Comparison of ENCODE assay signal across 8 cellular contexts in genomic region chr12:110048242-110049027, GRCh38. TPM values are rescaled to one million over a fixed set of nuclear protein-coding genes. Genes with fewer than 3 reads are reported as not detected.
DNase-seq lines count a peak whose midpoint lies in the region; ATAC-seq, FAIRE-seq and TF ChIP-seq lines count a peak whose summit lies in the region.

C12orf76 (minus strand) TSS chr12:110048522; CDS start chr12:110048495, 27 bp downstream.

- no peaks in the 10 kb centered on the region; the same call in 1 of the 2 replicates for H3K36me3 ChIP-seq in WERI-Rb-1
- no peaks in the 10 kb centered on the region for H3K36me3 ChIP-seq in bronchial epithelial cell (ENCODE audit: control insufficient read depth, insufficient read depth, low read length)

- H3K27ac ChIP-seq in WERI-Rb-1, result peak within 1 kb of the TSS; percentile 68

- TF ChIP-seq CTCF in WERI-Rb-1 (IDR thresholded peaks at IDR 0.05; ENCODE audit: low read depth, low read length) (peak; percentile 17; the same call in 1 of the 2 replicates), bronchial epithelial cell (IDR thresholded peaks at IDR 0.05; ENCODE audit: insufficient read depth, low read length, severe bottlenecking) (no peak)

- no peaks in the 10 kb centered on the region for H3K9me3 ChIP-seq in WERI-Rb-1 (ENCODE audit: severe bottlenecking)

- peak within 1 kb of the TSS; percentile 84 to 99 (median 97) for H3K27ac Mint-ChIP-seq in immature natural killer cell

- peaks cover 27 to 28% of the 10 kb centered on the region in 2 donors for H3K4me1 Mint-ChIP-seq in immature natural killer cell

- peaks cover 0 to 4% (median 3%) of the 10 kb centered on the region in 3 donors for H3K27me3 Mint-ChIP-seq in immature natural killer cell (ENCODE audit: low read depth in 3 of 3)

- DNase-seq in ACHN (peak; percentile 100), NCI-H2227 (lab: John Stamatoyannopoulos, UW; ENCODE audit: unreplicated experiment) (peak; percentile 98), WERI-Rb-1 (peak; percentile 92), bronchial epithelial cell (ENCODE audit: low read depth) (peak; percentile 89), immature natural killer cell (peak; percentile 86 to 90 (median 88)), smooth muscle cell of the brain vasculature (ENCODE audit: low read depth, low spot score) (peak; percentile 94)

- FAIRE-seq in bronchial epithelial cell (lab: Jason Lieb, UNC), result peak; percentile 91

- H3K36me3 Mint-ChIP-seq in immature natural killer cell, result no peaks in the 10 kb centered on the region

- no peaks in the 10 kb centered on the region for H3K9me3 Mint-ChIP-seq in immature natural killer cell

- H3K27me3 ChIP-seq in WERI-Rb-1 (ENCODE audit: insufficient read depth, low read depth, severe bottlenecking) (no peaks in the 10 kb centered on the region), bronchial epithelial cell (ENCODE audit: control insufficient read depth, insufficient read depth, low read length) (no peaks in the 10 kb centered on the region)

- in situ Hi-C loops in ACHN (cut with HindIII; ENCODE audit: low pct_ligation_motif_present, low pct_unique_long_range_greater_than_20kb, low sequenced_read_pairs), result no loop called here

- H3K4me3 Mint-ChIP-seq in immature natural killer cell, result peak within 1 kb of the TSS; percentile 91 to 98 (median 93)

- H3K4me3 ChIP-seq in WERI-Rb-1 (ENCODE audit: low read depth, low read length) (peak within 1 kb of the TSS; percentile 73), bronchial epithelial cell (ENCODE audit: low read depth, low read length) (peak within 1 kb of the TSS; percentile 63)

- peak; percentile 95 for ATAC-seq in GM18873 (IDR thresholded peaks at IDR 0.05; ENCODE audit: low FRiP score, unreplicated experiment)
- peak; percentile 98 for ATAC-seq in HG03139 (IDR thresholded peaks at IDR 0.05; ENCODE audit: unreplicated experiment)

RNA-seq across cellular contexts. Expression of gene C12orf76, which starts in this region (rescaled TPM):
- total RNA-seq in bronchial epithelial cell, result 12.8 and 17.9 TPM in 2 replicates
- 10 to 100 TPM in 2 of 3 donors, 1 to 10 TPM in 1; 9.8 to 17.7 (median 13.6) TPM for polyA plus RNA-seq in immature natural killer cell

Comparison
In these comparisons a context has a peak if more than half of its experiments do, and no peak if none do; other contexts are left out.
1. Peak in every context shown above with its lines: DNase-seq, ATAC-seq, H3K4me3 ChIP-seq and H3K27ac ChIP-seq.